In the genomic region with DNA sequence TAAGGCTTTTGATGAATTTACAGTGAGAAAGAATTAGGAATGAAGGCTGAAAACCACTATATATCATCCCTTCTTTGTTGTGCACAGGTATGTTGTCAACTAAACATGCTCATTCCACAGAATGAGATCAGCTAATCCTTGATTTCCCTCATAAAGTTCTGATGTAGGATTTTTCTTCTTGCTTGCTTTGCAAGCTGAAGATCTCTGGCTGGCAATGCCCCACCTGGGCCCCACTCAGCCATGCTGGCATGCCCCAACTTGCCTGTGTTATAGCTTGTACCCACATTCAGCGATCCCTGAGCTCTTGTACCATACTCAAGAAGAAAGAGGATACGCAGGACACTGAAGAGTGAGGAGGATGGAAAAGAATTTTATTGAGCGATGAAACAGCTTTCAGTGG, we compare ENCODE assay signal across 17 cellular contexts. TPM values are rescaled to one million over a fixed set of nuclear protein-coding genes. Genes with fewer than 3 reads are reported as not detected.
DNase-seq lines count a peak whose midpoint lies in the region; ATAC-seq and TF ChIP-seq lines count a peak whose summit lies in the region.
"Had no signal": no experiment of that assay in that cellular context is flagged by ENCODE, and none has a peak within 500 bp of the region (broad histone marks: within the 10 kb centered on the region; RNA-seq: fewer than 3 reads in every experiment).

No MANE protein-coding gene starts in this region.

- H3K9me3 Mint-ChIP-seq in MCF 10A (ENCODE audit: unreplicated experiment): peaks cover 30% of the 10 kb centered on the region

- intact Hi-C loops in MCF 10A (cut with micrococcal nuclease) (no loop called here), breast epithelium (cut with DNase I; ENCODE audit: low total_unique reads) (loop anchor here (5.0 kb wide), 1 partner anchor 813 kb away; no protein-coding TSS in a partner anchor), mammary epithelial cell (cut with micrococcal nuclease) (no loop called here), esophagus squamous epithelium (cut with DNase I) (no loop called here), gastrocnemius medialis (cut with DNase I; ENCODE audit: low total_unique reads) (no loop called here)

- ATAC-seq in gastrocnemius medialis: no peak

- H4K8ac ChIP-seq in trophoblast cell (ENCODE audit: low read depth, low read length): no peak overlapping the region

- H3K4ac ChIP-seq in trophoblast cell (ENCODE audit: low read depth, low read length): no peak overlapping the region

- H2BK5ac ChIP-seq in trophoblast cell (ENCODE audit: low read depth, low read length, poor library complexity): no peak overlapping the region

- no peaks in the 10 kb centered on the region for H3K36me3 ChIP-seq in breast epithelium
- H3K36me3 ChIP-seq in mammary epithelial cell (ENCODE audit: insufficient read depth, low read length): no peaks in the 10 kb centered on the region
- H3K36me3 ChIP-seq in esophagus squamous epithelium: no peaks in the 10 kb centered on the region
- no peaks in the 10 kb centered on the region for H3K36me3 ChIP-seq in trophoblast cell (ENCODE audit: control insufficient read depth in 1 of 2, insufficient read depth in 2 of 2, low read length in 2 of 2)
- no peaks in the 10 kb centered on the region for H3K36me3 ChIP-seq in gastrocnemius medialis
- H3K36me3 ChIP-seq: BLaER1 treated with 17β-estradiol and CSF1 and Interleukin-3, amounts not matched to agents 10 nM and 100 nM had no signal

- no peaks in the 10 kb centered on the region for H3K79me2 ChIP-seq in mammary epithelial cell (ENCODE audit: insufficient read depth, low read length)
- H3K79me2 ChIP-seq in trophoblast cell (ENCODE audit: control insufficient read depth, insufficient read depth, low read length, poor library complexity): no peaks in the 10 kb centered on the region

- no peak overlapping the region for H4K12ac ChIP-seq in trophoblast cell (ENCODE audit: low read depth, low read length)

- CTCF ChIA-PET in MCF 10A (lab: Yijun Ruan, JAX): interaction anchor here (0.5 to 2.8 kb wide), 7 partner anchors 9 to 725 kb away, joined by 3 to 16 read pairs (median 3); no protein-coding TSS in a partner anchor
- CTCF ChIA-PET in mammary epithelial cell (lab: Charles Lee; ENCODE audit: low non-redundant PET): no interaction called here

- H3K4me1 Mint-ChIP-seq in MCF 10A (ENCODE audit: insufficient read depth, unreplicated experiment): peaks cover 36% of the 10 kb centered on the region
- H3K4me1 Mint-ChIP-seq: CD4-positive, CD25-positive, alpha-beta regulatory T cell had no signal

- no peak overlapping the region for H3K4me3 Mint-ChIP-seq in MCF 10A (ENCODE audit: unreplicated experiment)
- H3K4me3 Mint-ChIP-seq: CD4-positive, CD25-positive, alpha-beta regulatory T cell had no signal

- H3K27ac ChIP-seq in breast epithelium: no peak overlapping the region
- H3K27ac ChIP-seq in mammary epithelial cell (ENCODE audit: insufficient read depth, low read depth, low read length): no peak overlapping the region
- peak overlapping the region; percentile 39 to 89 (median 84) for H3K27ac ChIP-seq in esophagus squamous epithelium
- no peak overlapping the region for H3K27ac ChIP-seq in trophoblast cell (ENCODE audit: low read depth, low read length)
- H3K27ac ChIP-seq in gastrocnemius medialis: no peak overlapping the region
- H3K27ac ChIP-seq: BLaER1 treated with 17β-estradiol and CSF1 and Interleukin-3, amounts not matched to agents 10 nM and 100 nM; HL-60 had no signal

- peak overlapping the region; percentile 100 for H3K27ac Mint-ChIP-seq in MCF 10A (ENCODE audit: low read depth, unreplicated experiment)
- H3K27ac Mint-ChIP-seq: CD4-positive, CD25-positive, alpha-beta regulatory T cell had no signal

- DNase-seq in MCF 10A (ENCODE audit: unreplicated experiment): no peak
- DNase-seq in breast epithelium (ENCODE audit: low spot score in 2 of 2): no peak
- DNase-seq in mammary epithelial cell: peak; percentile 21
- no peak for DNase-seq in esophagus squamous epithelium (lab: John Stamatoyannopoulos, UW)
- DNase-seq in trophoblast cell: no peak
- DNase-seq in activated gamma-delta T cell (lab: John Stamatoyannopoulos, UW): no peak
- no peak for DNase-seq in gastrocnemius medialis
- no peak for DNase-seq in SIG-M5 treated with dmso at 0.1 percent for 504 hours (lab: John Stamatoyannopoulos, UW; ENCODE audit: unreplicated experiment)
- DNase-seq: 8988T; ACHN; CD4-positive, CD25-positive, alpha-beta regulatory T cell; DMS53; HCEC 1CT; HFFc6 had no signal

- H4K20me1 ChIP-seq in mammary epithelial cell (ENCODE audit: insufficient read depth, low read length): no peaks in the 10 kb centered on the region
- H4K20me1 ChIP-seq: BLaER1 treated with 17β-estradiol and CSF1 and Interleukin-3, amounts not matched to agents 10 nM and 100 nM had no signal

- no peaks in the 10 kb centered on the region for H3K27me3 Mint-ChIP-seq in MCF 10A (ENCODE audit: insufficient read depth, unreplicated experiment)
- H3K27me3 Mint-ChIP-seq: CD4-positive, CD25-positive, alpha-beta regulatory T cell had no signal

- no peak overlapping the region for H3K18ac ChIP-seq in trophoblast cell (ENCODE audit: low read length)

- H3K4me2 ChIP-seq in mammary epithelial cell (ENCODE audit: insufficient read depth, low read depth, low read length) (no peak overlapping the region), trophoblast cell (ENCODE audit: low read length) (no peak overlapping the region)
- H3K4me2 ChIP-seq: BLaER1 treated with 17β-estradiol and CSF1 and Interleukin-3, amounts not matched to agents 10 nM and 100 nM had no signal

- H3K4me3 ChIP-seq in breast epithelium (no peak overlapping the region), mammary epithelial cell (replicated peaks in 1 of 3; ENCODE audit: insufficient read depth in 1 of 3, low read depth in 2 of 3, low read length in 3 of 3) (no peak overlapping the region), esophagus squamous epithelium (no peak overlapping the region), trophoblast cell (ENCODE audit: low read depth, low read length) (no peak overlapping the region), gastrocnemius medialis (no peak overlapping the region)
- H3K4me3 ChIP-seq: BLaER1 treated with 17β-estradiol and CSF1 and Interleukin-3, amounts not matched to agents 10 nM and 100 nM had no signal

- no peak for TF ChIP-seq CTCF in MCF 10A (IDR thresholded peaks at IDR 0.05; ENCODE audit: unreplicated experiment)
- no peak for TF ChIP-seq CTCF in breast epithelium (IDR thresholded peaks at IDR 0.05)
- TF ChIP-seq CTCF in mammary epithelial cell (conservative IDR thresholded peaks at IDR 0.05 in 1 of 2, IDR thresholded peaks at IDR 0.05 in 1 of 2; ENCODE audit: extremely low read depth in 1 of 2, insufficient read depth in 1 of 2, low read depth in 1 of 2, low read length in 2 of 2): no peak
- TF ChIP-seq CTCF in esophagus squamous epithelium (IDR thresholded peaks at IDR 0.05): no peak
- TF ChIP-seq CTCF in gastrocnemius medialis (IDR thresholded peaks at IDR 0.05 in 4 of 5, conservative IDR thresholded peaks at IDR 0.05 in 1 of 5): no peak

- dilution Hi-C loops in mammary epithelial cell (cut with HindIII; ENCODE audit: low sequenced_read_pairs): loop anchor here (5.0 kb wide), 1 partner anchor 48 kb away; no protein-coding TSS in a partner anchor

- H2AK5ac ChIP-seq in trophoblast cell (ENCODE audit: low read length): no peak overlapping the region

- WGBS in mammary epithelial cell (ENCODE audit: low coverage, missing lambda C conversion rate): 64% methylated on average over 2 of the region's 3 CpGs
- 63 to 91% methylated on average over 3 of the region's 3 CpGs for WGBS in esophagus squamous epithelium, 2 donors
- no CpG with 5 or more reads among the region's 3 CpGs for WGBS in trophoblast cell (ENCODE audit: extremely low coverage, insufficient coverage, insufficient read length)

- H3K14ac ChIP-seq in trophoblast cell (ENCODE audit: low read length): no peak overlapping the region

- no peaks in the 10 kb centered on the region for H3K4me1 ChIP-seq in breast epithelium
- peaks cover 16% of the 10 kb centered on the region for H3K4me1 ChIP-seq in mammary epithelial cell (ENCODE audit: insufficient read depth, low read length)
- H3K4me1 ChIP-seq in esophagus squamous epithelium: peaks cover 0 to 76% (median 9%) of the 10 kb centered on the region in 3 donors
- H3K4me1 ChIP-seq in trophoblast cell (ENCODE audit: control insufficient read depth in 1 of 2, insufficient read depth in 2 of 2, low read length in 2 of 2): peaks cover 6 to 9% of the 10 kb centered on the region in 2 experiments
- no peaks in the 10 kb centered on the region for H3K4me1 ChIP-seq in gastrocnemius medialis
- H3K4me1 ChIP-seq: BLaER1 treated with 17β-estradiol and CSF1 and Interleukin-3, amounts not matched to agents 10 nM and 100 nM had no signal

- no peak overlapping the region for H2BK120ac ChIP-seq in trophoblast cell (ENCODE audit: insufficient read depth, low read length, poor library complexity)

- POLR2A ChIA-PET in MCF 10A (lab: Yijun Ruan, JAX): interaction anchor here (0.6 to 2.1 kb wide), 5 partner anchors 10 to 98 kb away, joined by 3 to 18 read pairs (median 4); a partner anchor contains a TSS

- H3K23ac ChIP-seq in trophoblast cell (ENCODE audit: low read length): no peak overlapping the region

- H3K36me3 Mint-ChIP-seq in MCF 10A (ENCODE audit: insufficient read depth, unreplicated experiment): no peaks in the 10 kb centered on the region
- H3K36me3 Mint-ChIP-seq: CD4-positive, CD25-positive, alpha-beta regulatory T cell had no signal

- H4K91ac ChIP-seq in trophoblast cell (ENCODE audit: low read depth, low read length): peak overlapping the region; percentile 29

- BruUV-seq in MCF 10A (replicated peaks; lab: Mats Ljungman, UMichigan): no TSS peak
- no TSS peak for BruUV-seq in mammary epithelial cell (replicated peaks; lab: Mats Ljungman, UMichigan)

- peak overlapping the region; percentile 73 for H2BK12ac ChIP-seq in trophoblast cell (ENCODE audit: low read length)

- in situ Hi-C loops in mammary epithelial cell (cut with MboI; ENCODE audit: low sequenced_read_pairs in 2 of 2): no loop called here
- in situ Hi-C loops in gastrocnemius medialis (cut with MboI; ENCODE audit: low sequenced_read_pairs in 4 of 4): no loop called here

- H3K9me3 ChIP-seq in breast epithelium (no peaks in the 10 kb centered on the region), mammary epithelial cell (replicated peaks; ENCODE audit: insufficient read depth, low read length) (no peaks in the 10 kb centered on the region), esophagus squamous epithelium (no peaks in the 10 kb centered on the region), trophoblast cell (ENCODE audit: insufficient read depth, low read depth, low read length) (no peaks in the 10 kb centered on the region), gastrocnemius medialis (no peaks in the 10 kb centered on the region)

- TF ChIP-seq POLR2A in breast epithelium (IDR thresholded peaks at IDR 0.05) (no peak), esophagus squamous epithelium (IDR thresholded peaks at IDR 0.05) (no peak), gastrocnemius medialis (IDR thresholded peaks at IDR 0.05) (no peak)

- peaks cover 1% of the 10 kb centered on the region for H3K79me1 ChIP-seq in trophoblast cell (ENCODE audit: low read length)

- H3K9ac ChIP-seq in mammary epithelial cell (ENCODE audit: insufficient read depth, low read length) (no peak overlapping the region), trophoblast cell (ENCODE audit: low read length) (no peak overlapping the region)
- H3K9ac ChIP-seq: BLaER1 treated with 17β-estradiol and CSF1 and Interleukin-3, amounts not matched to agents 10 nM and 100 nM had no signal

- H2AFZ ChIP-seq in mammary epithelial cell (ENCODE audit: low read depth, low read length) (peak overlapping the region; percentile 82), trophoblast cell (ENCODE audit: insufficient read depth, low read length, poor library complexity) (no peak overlapping the region)

- H3K27me3 ChIP-seq in breast epithelium: no peaks in the 10 kb centered on the region
- H3K27me3 ChIP-seq in mammary epithelial cell (ENCODE audit: insufficient read depth, low read length): no peaks in the 10 kb centered on the region
- no peaks in the 10 kb centered on the region for H3K27me3 ChIP-seq in esophagus squamous epithelium
- no peaks in the 10 kb centered on the region for H3K27me3 ChIP-seq in trophoblast cell (ENCODE audit: insufficient read depth, low read length)
- H3K27me3 ChIP-seq in gastrocnemius medialis: no peaks in the 10 kb centered on the region
- H3K27me3 ChIP-seq: BLaER1 treated with 17β-estradiol and CSF1 and Interleukin-3, amounts not matched to agents 10 nM and 100 nM had no signal

RNA-seq across cellular contexts. Expression of a gene that starts 18.0 kb away (rescaled TPM):
- total RNA-seq in MCF 10A (2022) (not detected in 2 replicates), breast epithelium (not detected), mammary epithelial cell (not detected), esophagus squamous epithelium (10 to 100 TPM in 3 of 4 donors, 1 to 10 TPM in 1; 2.1 to 85.9 (median 13.7) TPM), gastrocnemius medialis (not detected)
- not detected for polyA plus RNA-seq in mammary epithelial cell
- polyA minus RNA-seq in mammary epithelial cell: not detected
- polyA plus RNA-seq in trophoblast cell (2013): 0.21 and 0.22 TPM in 2 replicates
- total RNA-seq: CD4-positive, CD25-positive, alpha-beta regulatory T cell; H4; HFFc6 had no signal
- polyA plus RNA-seq: CD4-positive, CD25-positive, alpha-beta regulatory T cell had no signal

RNA-seq across cellular contexts. Expression of a gene that starts 23.0 kb away (rescaled TPM):
- total RNA-seq in MCF 10A (2022) (0.28 TPM in 1 of 2 replicates, not detected in the other), breast epithelium (not detected), mammary epithelial cell (10 to 100 TPM in 1 of 2 donors, 1 to 10 TPM in 1; 2.4 to 12.7 TPM), esophagus squamous epithelium (1,000 to 10,000 TPM in 1 of 4 donors, 100 to 1,000 TPM in 3; 349 to 1,684 (median 789) TPM), gastrocnemius medialis (not detected)
- polyA plus RNA-seq in mammary epithelial cell: 12.3 TPM
- 10.6 TPM for polyA minus RNA-seq in mammary epithelial cell
- 0.08 and 0.19 TPM in 2 replicates for polyA plus RNA-seq in trophoblast cell (2013)
- total RNA-seq: CD4-positive, CD25-positive, alpha-beta regulatory T cell; H4; HFFc6 had no signal
- polyA plus RNA-seq: CD4-positive, CD25-positive, alpha-beta regulatory T cell had no signal

RNA-seq across cellular contexts. Expression of a gene that starts 40.7 kb away (rescaled TPM):
- total RNA-seq in MCF 10A (2022): not detected in 2 replicates
- under 1 TPM in 1 of 3 donors, not detected in 2; 0.66 TPM for total RNA-seq in breast epithelium
- total RNA-seq in mammary epithelial cell: 1 to 10 TPM in 1 of 2 donors, under 1 TPM in 1; 0.35 to 1.5 TPM
- 1.3 TPM for polyA plus RNA-seq in mammary epithelial cell
- polyA minus RNA-seq in mammary epithelial cell: not detected
- total RNA-seq in esophagus squamous epithelium: 100 to 1,000 TPM in 3 of 4 donors, 10 to 100 TPM in 1; 24.4 to 543 (median 216) TPM
- polyA plus RNA-seq in trophoblast cell (2013): not detected in 2 replicates
- under 1 TPM in 1 of 4 donors, not detected in 3; 0.13 TPM for total RNA-seq in gastrocnemius medialis
- total RNA-seq: CD4-positive, CD25-positive, alpha-beta regulatory T cell; H4; HFFc6 had no signal
- polyA plus RNA-seq: CD4-positive, CD25-positive, alpha-beta regulatory T cell had no signal

Comparison
In these comparisons a context has a peak if more than half of its experiments do, and no peak if none do; other contexts are left out.
1. H3K27ac ChIP-seq: peak in esophagus squamous epithelium (4 of 4); none in breast epithelium (0 of 2), mammary epithelial cell (single experiment), trophoblast cell (single experiment) and gastrocnemius medialis (0 of 4).
2. RNA of a gene that starts 23.0 kb away (total RNA-seq): 349 to 1,684 TPM in esophagus squamous epithelium; 2.4 to 12.7 TPM in mammary epithelial cell, 0.28 TPM in MCF 10A, not detected in breast epithelium and not detected in gastrocnemius medialis; every median in the first group is over 10 times any median in the second.
3. RNA of a gene that starts 40.7 kb away (total RNA-seq): 24.4 to 543 TPM in esophagus squamous epithelium; 0.35 to 1.5 TPM in mammary epithelial cell, not detected in MCF 10A, 0.66 TPM in breast epithelium and 0.13 TPM in gastrocnemius medialis; every median in the first group is over 10 times any median in the second.